9 cellular contexts compared by ENCODE assay signal in genomic region chr11:28566643-28567042, GRCh38.
DNase-seq lines count a peak whose midpoint lies in the region; ATAC-seq and TF ChIP-seq lines count a peak whose summit lies in the region.
"Had no signal": no experiment of that assay in that cellular context is flagged by ENCODE, and none has a peak within 500 bp of the region (broad histone marks: within the 10 kb centered on the region; RNA-seq: fewer than 3 reads in every experiment).

No MANE protein-coding gene starts in this region.

- H3K9me3 Mint-ChIP-seq in Calu3 (ENCODE audit: low read depth, unreplicated experiment), result no peaks in the 10 kb centered on the region

- TF ChIP-seq CTCF in Calu3 (IDR thresholded peaks at IDR 0.05; ENCODE audit: unreplicated experiment), result no peak

- no peak for ATAC-seq in HG03354 (IDR thresholded peaks at IDR 0.05; ENCODE audit: poor library complexity, severe bottlenecking, unreplicated experiment)

- peak overlapping the region; percentile 51 for H3K4me3 Mint-ChIP-seq in Calu3 (ENCODE audit: low read depth, unreplicated experiment)
- H3K4me3 Mint-ChIP-seq: activated naive CD4-positive, alpha-beta T cell treated with anti-CD3 and anti-CD28 coated beads, Interleukin-2, amount 50 U/mL, for 24 hours had no signal

- H3K27ac Mint-ChIP-seq in Calu3 (ENCODE audit: unreplicated experiment), result peak overlapping the region; percentile 50
- H3K27ac Mint-ChIP-seq: activated naive CD4-positive, alpha-beta T cell treated with anti-CD3 and anti-CD28 coated beads, Interleukin-2, amount 50 U/mL, for 24 hours had no signal

- intact Hi-C loops in Calu3 (cut with micrococcal nuclease; ENCODE audit: unreplicated experiment), result no loop called here

- CTCF ChIA-PET in Calu3 (lab: Charles Lee), result interaction anchor here (0.6 to 2.0 kb wide), 4 partner anchors 9 to 867 kb away, joined by 3 to 9 read pairs (median 4); no protein-coding TSS in a partner anchor

- no TSS peak for BruUV-seq in Calu3 (replicated peaks; lab: Mats Ljungman, UMichigan)

- DNase-seq in Calu3, result peak; percentile 74
- DNase-seq in RPMI7951 (ENCODE audit: low read depth), result peak; percentile 92
- DNase-seq in fibroblast of gingiva (ENCODE audit: low read depth), result peak; percentile 95
- peak; percentile 95 for DNase-seq in myocyte (ENCODE audit: low read depth)
- DNase-seq in KBM-7, result no peak
- DNase-seq in DMS53 treated with DMSO at 0.1 percent for 48 hours (lab: John Stamatoyannopoulos, UW; ENCODE audit: unreplicated experiment), result no peak
- DNase-seq in NCI-H2227 treated with DMSO at 0.1 percent for 48 hours (lab: John Stamatoyannopoulos, UW), result no peak

- no peaks in the 10 kb centered on the region for H3K36me3 Mint-ChIP-seq in Calu3 (ENCODE audit: insufficient read depth, unreplicated experiment)
- H3K36me3 Mint-ChIP-seq: activated naive CD4-positive, alpha-beta T cell treated with anti-CD3 and anti-CD28 coated beads, Interleukin-2, amount 50 U/mL, for 24 hours had no signal

- H3K27me3 Mint-ChIP-seq in Calu3 (ENCODE audit: unreplicated experiment), result no peaks in the 10 kb centered on the region

- H3K4me1 Mint-ChIP-seq in Calu3 (ENCODE audit: low read depth, unreplicated experiment), result no peaks in the 10 kb centered on the region
- H3K4me1 Mint-ChIP-seq: activated naive CD4-positive, alpha-beta T cell treated with anti-CD3 and anti-CD28 coated beads, Interleukin-2, amount 50 U/mL, for 24 hours had no signal

- in situ Hi-C loops in KBM-7 (cut with MboI; ENCODE audit: low pct_unique_long_range_greater_than_20kb, low sequenced_read_pairs), result no loop called here

Comparison
In these comparisons a context has a peak if more than half of its experiments do, and no peak if none do; other contexts are left out.
1. DNase-seq: peak in Calu3 (single experiment), RPMI7951 (single experiment), fibroblast of gingiva (single experiment) and myocyte (single experiment); none in KBM-7 (single experiment), DMS53 treated with DMSO at 0.1 percent for 48 hours (single experiment) and NCI-H2227 treated with DMSO at 0.1 percent for 48 hours (single experiment).